21 cellular contexts compared by ENCODE assay signal in genomic region chr13:108902557-108903155, GRCh38.
DNase-seq lines count a peak whose midpoint lies in the region; ATAC-seq, FAIRE-seq and TF ChIP-seq lines count a peak whose summit lies in the region.
"Had no signal": no experiment of that assay in that cellular context is flagged by ENCODE, and none has a peak within 500 bp of the region (broad histone marks: within the 10 kb centered on the region; RNA-seq: fewer than 3 reads in every experiment).

No MANE protein-coding gene starts in this region.

- no peak for FAIRE-seq in D721Med (lab: Jason Lieb, UNC)
- FAIRE-seq: A549, astrocyte had no signal

- H3K27ac Mint-ChIP-seq in MCF 10A (ENCODE audit: low read depth, unreplicated experiment) = no peak overlapping the region
- H3K27ac Mint-ChIP-seq: activated naive CD4-positive, alpha-beta T cell treated with anti-CD3 and anti-CD28 coated beads, Interleukin-2, amount 50 U/mL, for 72 hours; activated T-helper 1 cell treated with anti-CD3 and anti-CD28 coated beads, Interleukin-12 subunit alpha, Interleukin-12 subunit beta, Interleukin-2, Interleukin-4 antibody, amounts not matched to agents 30 ng/mL and 10 ng/mL and 1 ng/mL, durations not matched to agents 14 hours and 24 hours and 36 hours; CD8-positive, alpha-beta memory T cell had no signal

- H3K27me3 ChIP-seq in breast epithelium (no peaks in the 10 kb centered on the region), mammary epithelial cell (ENCODE audit: insufficient read depth, low read length) (no peaks in the 10 kb centered on the region)

- no peaks in the 10 kb centered on the region for H3K27me3 Mint-ChIP-seq in MCF 10A (ENCODE audit: insufficient read depth, unreplicated experiment)

- POLR2A ChIA-PET in MCF 10A (lab: Yijun Ruan, JAX) = interaction anchor here (0.7 to 1.3 kb wide), 3 partner anchors 249 to 803 kb away, joined by 3 read pairs; no protein-coding TSS in a partner anchor

- H3K9me3 ChIP-seq in breast epithelium (no peaks in the 10 kb centered on the region), mammary epithelial cell (replicated peaks; ENCODE audit: insufficient read depth, low read length) (no peaks in the 10 kb centered on the region)
- H3K9me3 ChIP-seq: A549, prostate gland had no signal

- H3K4me2 ChIP-seq in mammary epithelial cell (ENCODE audit: insufficient read depth, low read depth, low read length) = peak overlapping the region; percentile 25
- H3K4me2 ChIP-seq: A549 had no signal

- no peak for TF ChIP-seq CTCF in MCF 10A (IDR thresholded peaks at IDR 0.05; ENCODE audit: unreplicated experiment)
- no peak for TF ChIP-seq CTCF in breast epithelium (IDR thresholded peaks at IDR 0.05)
- TF ChIP-seq CTCF in mammary epithelial cell (conservative IDR thresholded peaks at IDR 0.05 in 1 of 2, IDR thresholded peaks at IDR 0.05 in 1 of 2; ENCODE audit: extremely low read depth in 1 of 2, insufficient read depth in 1 of 2, low read depth in 1 of 2, low read length in 2 of 2) = no peak
- no peak for TF ChIP-seq CTCF in foreskin fibroblast (IDR thresholded peaks at IDR 0.05; ENCODE audit: low read depth, low read length)
- no peak for TF ChIP-seq CTCF in D721Med (IDR thresholded peaks at IDR 0.05; ENCODE audit: insufficient read depth, missing control alignments)

- H3K9me3 Mint-ChIP-seq in MCF 10A (ENCODE audit: unreplicated experiment) = no peaks in the 10 kb centered on the region
- H3K9me3 Mint-ChIP-seq: activated naive CD4-positive, alpha-beta T cell treated with anti-CD3 and anti-CD28 coated beads, Interleukin-2, amount 50 U/mL, for 72 hours; activated T-helper 1 cell treated with anti-CD3 and anti-CD28 coated beads, Interleukin-12 subunit alpha, Interleukin-12 subunit beta, Interleukin-2, Interleukin-4 antibody, amounts not matched to agents 30 ng/mL and 10 ng/mL and 1 ng/mL, durations not matched to agents 14 hours and 24 hours and 36 hours had no signal

- DNase-seq in MCF 10A (ENCODE audit: unreplicated experiment) (peak; percentile 77), breast epithelium (ENCODE audit: low spot score in 2 of 2) (no peak), mammary epithelial cell (peak; percentile 81), foreskin fibroblast (peak; percentile 28 to 70), D721Med (ENCODE audit: insufficient read length, low spot score) (no peak)
- DNase-seq in activated CD4-positive, alpha-beta T cell treated with anti-CD3 and anti-CD28 coated beads for 48 hours = no peak
- DNase-seq: activated CD4-positive, alpha-beta T cell treated with anti-CD3 and anti-CD28 coated beads, Interleukin-2, amount 50 U/mL, for 4 hours; CD8-positive, alpha-beta memory T cell; DMS79; NCI-H146; NCI-H2171; NCI-H526; stimulated activated CD4-positive, alpha-beta T cell treated with anti-CD3 and anti-CD28 coated beads, Interleukin-1b, Interleukin-23, amount 100 ng/mL, for 48 hours; WERI-Rb-1 had no signal

- TF ChIP-seq POLR2A in breast epithelium (IDR thresholded peaks at IDR 0.05) = no peak

- no peak for ATAC-seq in GM18498 (IDR thresholded peaks at IDR 0.05; ENCODE audit: unreplicated experiment)
- no peak for ATAC-seq in HG03378 (IDR thresholded peaks at IDR 0.05; ENCODE audit: unreplicated experiment)
- ATAC-seq: A549; activated naive CD4-positive, alpha-beta T cell treated with anti-CD3 and anti-CD28 coated beads, Interleukin-2, amount 50 U/mL, for 72 hours had no signal

- H2AFZ ChIP-seq in mammary epithelial cell (ENCODE audit: low read depth, low read length) = no peak overlapping the region

- in situ Hi-C loops in mammary epithelial cell (cut with MboI; ENCODE audit: low sequenced_read_pairs in 2 of 2) = no loop called here

- H3K36me3 ChIP-seq in breast epithelium = no peaks in the 10 kb centered on the region
- H3K36me3 ChIP-seq in mammary epithelial cell (ENCODE audit: insufficient read depth, low read length) = no peaks in the 10 kb centered on the region
- H3K36me3 ChIP-seq: prostate gland, WERI-Rb-1 had no signal

- no peak overlapping the region for H3K4me3 ChIP-seq in breast epithelium
- no peak overlapping the region for H3K4me3 ChIP-seq in mammary epithelial cell (replicated peaks in 1 of 3; ENCODE audit: insufficient read depth in 1 of 3, low read depth in 2 of 3, low read length in 3 of 3)
- no peak overlapping the region for H3K4me3 ChIP-seq in foreskin fibroblast (ENCODE audit: low read depth in 1 of 2, low read length in 2 of 2)
- H3K4me3 ChIP-seq: A549, prostate gland had no signal

- H3K4me1 ChIP-seq in breast epithelium (peaks cover 0 to 4% of the 10 kb centered on the region in 2 donors), mammary epithelial cell (ENCODE audit: insufficient read depth, low read length) (peaks cover 12% of the 10 kb centered on the region)
- H3K4me1 ChIP-seq: A549, prostate gland had no signal

- peaks cover 9% of the 10 kb centered on the region for H3K4me1 Mint-ChIP-seq in MCF 10A (ENCODE audit: insufficient read depth, unreplicated experiment)
- H3K4me1 Mint-ChIP-seq: CD8-positive, alpha-beta memory T cell had no signal

- intact Hi-C loops in MCF 10A (cut with micrococcal nuclease) = no loop called here
- intact Hi-C loops in breast epithelium (cut with DNase I; ENCODE audit: low total_unique reads) = no loop called here
- intact Hi-C loops in mammary epithelial cell (cut with micrococcal nuclease) = no loop called here

- peaks cover 7% of the 10 kb centered on the region for H3K36me3 Mint-ChIP-seq in MCF 10A (ENCODE audit: insufficient read depth, unreplicated experiment)
- H3K36me3 Mint-ChIP-seq: activated naive CD4-positive, alpha-beta T cell treated with anti-CD3 and anti-CD28 coated beads, Interleukin-2, amount 50 U/mL, for 72 hours; CD8-positive, alpha-beta memory T cell had no signal

- no peaks in the 10 kb centered on the region for H3K79me2 ChIP-seq in mammary epithelial cell (ENCODE audit: insufficient read depth, low read length)

- no TSS peak for BruUV-seq in MCF 10A (replicated peaks; lab: Mats Ljungman, UMichigan)
- BruUV-seq in mammary epithelial cell (replicated peaks; lab: Mats Ljungman, UMichigan) = no TSS peak

- no peaks in the 10 kb centered on the region for H4K20me1 ChIP-seq in mammary epithelial cell (ENCODE audit: insufficient read depth, low read length)

- 28% methylated on average over 6 of the region's 6 CpGs for WGBS in mammary epithelial cell (ENCODE audit: low coverage, missing lambda C conversion rate)

- CTCF ChIA-PET in MCF 10A (lab: Yijun Ruan, JAX) = interaction anchor here (0.6 to 2.3 kb wide), 4 partner anchors 13 to 675 kb away, joined by 3 to 11 read pairs (median 4); no protein-coding TSS in a partner anchor
- CTCF ChIA-PET in mammary epithelial cell (lab: Charles Lee; ENCODE audit: low non-redundant PET) = no interaction called here

- no peak overlapping the region for H3K4me3 Mint-ChIP-seq in MCF 10A (ENCODE audit: unreplicated experiment)
- H3K4me3 Mint-ChIP-seq: activated T-helper 1 cell treated with anti-CD3 and anti-CD28 coated beads, Interleukin-12 subunit alpha, Interleukin-12 subunit beta, Interleukin-2, Interleukin-4 antibody, amounts not matched to agents 30 ng/mL and 10 ng/mL and 1 ng/mL, durations not matched to agents 14 hours and 24 hours and 36 hours; CD8-positive, alpha-beta memory T cell had no signal

- no peak overlapping the region for H3K9ac ChIP-seq in mammary epithelial cell (ENCODE audit: insufficient read depth, low read length)

- dilution Hi-C loops in mammary epithelial cell (cut with HindIII; ENCODE audit: low sequenced_read_pairs) = no loop called here

- H3K27ac ChIP-seq in breast epithelium (no peak overlapping the region), mammary epithelial cell (ENCODE audit: insufficient read depth, low read depth, low read length) (no peak overlapping the region)
- H3K27ac ChIP-seq: A549, prostate gland, WERI-Rb-1 had no signal

Comparison
In these comparisons a context has a peak if more than half of its experiments do, and no peak if none do; other contexts are left out.
1. DNase-seq: peak in MCF 10A (single experiment), mammary epithelial cell (single experiment) and foreskin fibroblast (2 of 2); none in breast epithelium (0 of 2), D721Med (single experiment) and activated CD4-positive, alpha-beta T cell treated with anti-CD3 and anti-CD28 coated beads for 48 hours (single experiment).